Comparison of ENCODE assay signal across 12 cellular contexts in genomic region chr15:41780266-41780665, GRCh38. TPM values are rescaled to one million over a fixed set of nuclear protein-coding genes. Genes with fewer than 3 reads are reported as not detected.
DNase-seq lines count a peak whose midpoint lies in the region; ATAC-seq and TF ChIP-seq lines count a peak whose summit lies in the region.
"Had no signal": no experiment of that assay in that cellular context is flagged by ENCODE, and none has a peak within 500 bp of the region (broad histone marks: within the 10 kb centered on the region; RNA-seq: fewer than 3 reads in every experiment).

No MANE protein-coding gene starts in this region.

- H3K4me1 ChIP-seq in HUES48 (ENCODE audit: control insufficient read depth, insufficient read depth, low read length) (peaks cover 45% of the 10 kb centered on the region), SJSA1 (replicated peaks) (peaks cover 49% of the 10 kb centered on the region), rectal smooth muscle tissue (ENCODE audit: control insufficient read depth, insufficient read depth, low read length) (peaks cover 29% of the 10 kb centered on the region), SK-N-SH (ENCODE audit: control insufficient read depth in 1 of 2, insufficient read depth in 2 of 2, low read depth in 1 of 2, low read length in 1 of 2) (peaks cover 11 to 35% of the 10 kb centered on the region in 2 experiments)

- WGBS in SK-N-SH (ENCODE audit: low lambda C conversion rate): 97% methylated on average over 2 of the region's 2 CpGs

- TF ChIP-seq EP300 in SK-N-SH (IDR thresholded peaks at IDR 0.05; ENCODE audit: borderline replicate concordance in 1 of 2, low read depth in 1 of 2, low read length in 1 of 2): no peak

- H3K4me3 ChIP-seq in HUES48 (ENCODE audit: low read depth, low read length): no peak overlapping the region
- H3K4me3 ChIP-seq in SJSA1: no peak overlapping the region
- H3K4me3 ChIP-seq in rectal smooth muscle tissue (ENCODE audit: low read length): no peak overlapping the region
- H3K4me3 ChIP-seq in SK-N-SH (ENCODE audit: low read depth in 2 of 2, low read length in 1 of 2): no peak overlapping the region

- no peak overlapping the region for H3K4me2 ChIP-seq in SK-N-SH

- POLR2A ChIA-PET in SK-N-SH (lab: Yijun Ruan, JAX): no interaction called here

- H3K27me3 ChIP-seq in HUES48 (ENCODE audit: control insufficient read depth, insufficient read depth, low read length) (no peaks in the 10 kb centered on the region), SJSA1 (replicated peaks) (no peaks in the 10 kb centered on the region), rectal smooth muscle tissue (ENCODE audit: control insufficient read depth, insufficient read depth, low read length) (no peaks in the 10 kb centered on the region), SK-N-SH (ENCODE audit: insufficient read depth) (no peaks in the 10 kb centered on the region)

- peak overlapping the region; percentile 26 for H3K27ac ChIP-seq in HUES48 (ENCODE audit: low read depth, low read length)
- H3K27ac ChIP-seq in SJSA1: peak overlapping the region; percentile 15
- peak overlapping the region; percentile 95 for H3K27ac ChIP-seq in epithelial cell of prostate
- peak overlapping the region; percentile 12 for H3K27ac ChIP-seq in rectal smooth muscle tissue (ENCODE audit: low read depth, low read length)
- no peak overlapping the region for H3K27ac ChIP-seq in SK-N-SH (ENCODE audit: low read depth in 2 of 2, low read length in 1 of 2)

- no peaks in the 10 kb centered on the region for H4K20me1 ChIP-seq in SK-N-SH (ENCODE audit: insufficient read depth)

- DNase-seq in SJSA1 (ENCODE audit: low read depth in 1 of 2, low spot score in 2 of 2): peak in 1 of 2 experiments; percentile 33
- no peak for DNase-seq in epithelial cell of prostate (ENCODE audit: low read depth, low spot score)
- DNase-seq in SK-N-SH: no peak
- DNase-seq: activated CD4-positive, alpha-beta T cell treated with anti-CD3 and anti-CD28 coated beads, Interleukin-2, amount 10 ng/mL, durations not matched to agents 7 days and 5 days; HCEC 1CT; left cardiac atrium; SHP77 treated with DMSO at 0.1 percent for 48 hours; trophoblast cell had no signal

- peaks cover 5% of the 10 kb centered on the region for H3F3A ChIP-seq in SK-N-SH (replicated peaks; ENCODE audit: insufficient read depth)

- ATAC-seq in GM19395 (IDR thresholded peaks at IDR 0.05; ENCODE audit: unreplicated experiment): no peak
- ATAC-seq in HG03139 (IDR thresholded peaks at IDR 0.05; ENCODE audit: unreplicated experiment): no peak

- H2AFZ ChIP-seq in SK-N-SH (ENCODE audit: low read depth): no peak overlapping the region

- H3K36me3 ChIP-seq in HUES48 (ENCODE audit: control insufficient read depth, insufficient read depth, low read length) (no peaks in the 10 kb centered on the region), SJSA1 (peaks cover 3% of the 10 kb centered on the region; the same call in 1 of the 2 replicates), rectal smooth muscle tissue (ENCODE audit: control insufficient read depth, insufficient read depth, low read length) (no peaks in the 10 kb centered on the region), SK-N-SH (replicated peaks in 1 of 2; ENCODE audit: control insufficient read depth in 1 of 2, insufficient read depth in 2 of 2, low read length in 1 of 2) (no peaks in the 10 kb centered on the region)

- no peak for TF ChIP-seq RAD21 in SK-N-SH (IDR thresholded peaks at IDR 0.05; ENCODE audit: low read length)

- H3K79me2 ChIP-seq in SK-N-SH (ENCODE audit: insufficient read depth): peaks cover 87% of the 10 kb centered on the region

- no peak overlapping the region; the same call in 1 of the 2 replicates for H3K9ac ChIP-seq in HUES48 (ENCODE audit: low read depth, low read length)
- H3K9ac ChIP-seq in rectal smooth muscle tissue (ENCODE audit: low read length): no peak overlapping the region
- no peak overlapping the region for H3K9ac ChIP-seq in SK-N-SH

- CTCF ChIA-PET in SK-N-SH (lab: Yijun Ruan, JAX): interaction anchor here (0.9 to 1.6 kb wide), 4 partner anchors 10 to 222 kb away, joined by 3 to 6 read pairs (median 5); no protein-coding TSS in a partner anchor

- H3K9me3 ChIP-seq in HUES48 (ENCODE audit: control insufficient read depth, insufficient read depth, low read length): no peaks in the 10 kb centered on the region
- H3K9me3 ChIP-seq in SJSA1 (replicated peaks): no peaks in the 10 kb centered on the region
- no peaks in the 10 kb centered on the region for H3K9me3 ChIP-seq in SK-N-SH

- no peak for TF ChIP-seq CTCF in SK-N-SH (IDR thresholded peaks at IDR 0.05)

- H3K9me2 ChIP-seq in SK-N-SH: no peaks in the 10 kb centered on the region

TF ChIP-seq in SK-N-SH, 30 proteins besides CTCF, POLR2A, EP300 and RAD21:
- TF ChIP-seq CHD2 (IDR thresholded peaks at IDR 0.05; ENCODE audit: low read length, partially characterized antibody): no peak
- no peak for TF ChIP-seq MEF2A (IDR thresholded peaks at IDR 0.05; ENCODE audit: borderline replicate concordance, low read depth)
- no peak for TF ChIP-seq EZH2phosphoT487 (IDR thresholded peaks at IDR 0.05; ENCODE audit: borderline replicate concordance, low read depth)
- TF ChIP-seq TAF1 (IDR thresholded peaks at IDR 0.05; ENCODE audit: borderline replicate concordance, low read depth, low read length): no peak
- no peak for TF ChIP-seq FOSL2 (IDR thresholded peaks at IDR 0.05; ENCODE audit: borderline replicate concordance, low read depth)
- no peak for TF ChIP-seq GABPA (IDR thresholded peaks at IDR 0.05; ENCODE audit: low read depth)
- no peak for TF ChIP-seq FOXM1 (IDR thresholded peaks at IDR 0.05; ENCODE audit: low read depth)
- no peak for TF ChIP-seq USF1 (IDR thresholded peaks at IDR 0.05; ENCODE audit: borderline replicate concordance, low read depth)
- no peak for TF ChIP-seq SMC3 (IDR thresholded peaks at IDR 0.05; ENCODE audit: low read depth, low read length)
- TF ChIP-seq NFIC (IDR thresholded peaks at IDR 0.05; ENCODE audit: borderline replicate concordance): no peak
- TF ChIP-seq SIN3A (IDR thresholded peaks at IDR 0.05; ENCODE audit: borderline replicate concordance, low read depth, low read length): no peak
- no peak for TF ChIP-seq PBX3 (IDR thresholded peaks at IDR 0.05)
- no peak for TF ChIP-seq ZBTB33 (IDR thresholded peaks at IDR 0.05; ENCODE audit: borderline replicate concordance, low read depth)
- no peak for TF ChIP-seq POLR2AphosphoS5 (IDR thresholded peaks at IDR 0.05; ENCODE audit: low read depth, low read length)

RNA-seq across cellular contexts. Expression of gene MAPKBP1, which starts 6.0 kb away (rescaled TPM):
- 5.3 and 12.9 TPM in 2 replicates for total RNA-seq in SJSA1 (2014; rRNA removed; shearing (Covaris generic))
- 5.2 and 6.7 TPM in 2 replicates for polyA plus RNA-seq in SK-N-SH (2012; rRNA removed)
- polyA plus RNA-seq in SK-N-SH (2012; cell fraction: cytosol; rRNA removed): 2.0 and 3.1 TPM in 2 replicates
- polyA plus RNA-seq in SK-N-SH (2012; cell fraction: nucleus; rRNA removed): 28.0 and 28.2 TPM in 2 replicates

RNA-seq across cellular contexts. Expression of gene JMJD7, which starts 47.6 kb away (rescaled TPM):
- total RNA-seq in SJSA1 (2014; rRNA removed; shearing (Covaris generic)): 7.1 and 9.4 TPM in 2 replicates
- polyA plus RNA-seq in SK-N-SH (2012; rRNA removed): 6.5 and 6.8 TPM in 2 replicates
- polyA plus RNA-seq in SK-N-SH (2012; cell fraction: cytosol; rRNA removed): 3.5 and 4.6 TPM in 2 replicates
- 12.7 and 12.9 TPM in 2 replicates for polyA plus RNA-seq in SK-N-SH (2012; cell fraction: nucleus; rRNA removed)

RNA-seq across cellular contexts. Expression of gene PLA2G4B, which starts 58.4 kb away (rescaled TPM):
- 2.2 and 2.7 TPM in 2 replicates for total RNA-seq in SJSA1 (2014; rRNA removed; shearing (Covaris generic))
- 5.3 and 6.1 TPM in 2 replicates for polyA plus RNA-seq in SK-N-SH (2012; rRNA removed)
- polyA plus RNA-seq in SK-N-SH (2012; cell fraction: cytosol; rRNA removed): 1.1 and 1.2 TPM in 2 replicates
- polyA plus RNA-seq in SK-N-SH (2012; cell fraction: nucleus; rRNA removed): 38.2 and 48.8 TPM in 2 replicates

Comparison
In these comparisons a context has a peak if more than half of its experiments do, and no peak if none do; other contexts are left out.
1. H3K27ac ChIP-seq: peak in HUES48 (single experiment), SJSA1 (single experiment), epithelial cell of prostate (single experiment) and rectal smooth muscle tissue (single experiment); none in SK-N-SH (0 of 2).